8 cellular contexts compared by ENCODE assay signal in genomic region chr2:190319557-190320498, GRCh38. TPM values are rescaled to one million over a fixed set of nuclear protein-coding genes. Genes with fewer than 3 reads are reported as not detected.
DNase-seq lines count a peak whose midpoint lies in the region; ATAC-seq and TF ChIP-seq lines count a peak whose summit lies in the region.

Gene HIBCH, minus strand, starts transcription at chr2:190319826. Its CDS starts 76 bp downstream, at chr2:190319750.

- WGBS in liver, result under 1% methylated on average over 49 of the region's 49 CpGs

- ATAC-seq in GM19328 (IDR thresholded peaks at IDR 0.05; ENCODE audit: unreplicated experiment), result peak; percentile 89
- peak; percentile 95 for ATAC-seq in HG03521 (IDR thresholded peaks at IDR 0.05; ENCODE audit: unreplicated experiment)

- TF ChIP-seq RAD21 in liver (IDR thresholded peaks at IDR 0.05), result peak; percentile 76 to 82

- peak within 1 kb of the TSS; percentile 78 to 91 for H3K9ac ChIP-seq in liver (ENCODE audit: low read depth in 1 of 2, low read length in 2 of 2)

- no peaks in the 10 kb centered on the region for H3K27me3 ChIP-seq in liver (ENCODE audit: control insufficient read depth in 4 of 4, insufficient read depth in 4 of 4, low read length in 3 of 4)

- peaks cover 0 to 39% (median 23%) of the 10 kb centered on the region in 4 donors for H3K4me1 ChIP-seq in liver (ENCODE audit: control insufficient read depth in 4 of 4, insufficient read depth in 4 of 4, low read length in 3 of 4)

- peak; percentile 100 for DNase-seq in NCI-H748 (lab: John Stamatoyannopoulos, UW; ENCODE audit: unreplicated experiment)
- peak; percentile 95 to 97 for DNase-seq in activated CD4-positive, alpha-beta T cell treated with anti-CD3 and anti-CD28 coated beads, Interleukin-2, amount 50 U/mL, for 48 hours
- peak; percentile 83 to 96 for DNase-seq in dermis microvascular lymphatic vessel endothelial cell (ENCODE audit: low read depth in 2 of 2)
- peak; percentile 84 to 88 for DNase-seq in stimulated activated CD4-positive, alpha-beta T cell treated with anti-CD3 and anti-CD28 coated beads, Interleukin-4, amount 100 ng/mL, for 4 hours

- H3K36me3 ChIP-seq in liver (ENCODE audit: control insufficient read depth in 4 of 4, insufficient read depth in 3 of 4, low read depth in 1 of 4, low read length in 3 of 4), result no peaks in the 10 kb centered on the region

- peak; percentile 91 for TF ChIP-seq CTCF in C4-2B (conservative IDR thresholded peaks at IDR 0.05)
- peak; percentile 67 for TF ChIP-seq CTCF in liver (IDR thresholded peaks at IDR 0.05; ENCODE audit: low read depth, low read length, missing input control)

- H3K27ac ChIP-seq in C4-2B (peak within 1 kb of the TSS; percentile 73), liver (ENCODE audit: low read depth in 1 of 2, low read length in 2 of 2) (peak within 1 kb of the TSS; percentile 82 to 84)

- H3K9me3 ChIP-seq in liver (ENCODE audit: control insufficient read depth in 4 of 4, low read length in 3 of 4), result no peaks in the 10 kb centered on the region

- peak within 1 kb of the TSS; percentile 46 to 98 (median 75) for H3K4me3 ChIP-seq in liver (ENCODE audit: low read depth in 1 of 3, low read length in 3 of 3)

TF ChIP-seq in liver, 16 proteins besides CTCF, POLR2A, EP300 and RAD21:
- TF ChIP-seq FOXA1 (IDR thresholded peaks at IDR 0.05), result peak; percentile 78
- TF ChIP-seq YY1 (IDR thresholded peaks at IDR 0.05), result peak; percentile 94
- peak; percentile 69 to 94 for TF ChIP-seq GABPA (IDR thresholded peaks at IDR 0.05 in 1 of 2, conservative IDR thresholded peaks at IDR 0.05 in 1 of 2)
- peak; percentile 91 for TF ChIP-seq SP1 (IDR thresholded peaks at IDR 0.05)
- TF ChIP-seq RXRA (IDR thresholded peaks at IDR 0.05), result peak; percentile 83 to 91
- peak; percentile 77 for TF ChIP-seq HNF4G (IDR thresholded peaks at IDR 0.05)
- TF ChIP-seq, protein P1, sequence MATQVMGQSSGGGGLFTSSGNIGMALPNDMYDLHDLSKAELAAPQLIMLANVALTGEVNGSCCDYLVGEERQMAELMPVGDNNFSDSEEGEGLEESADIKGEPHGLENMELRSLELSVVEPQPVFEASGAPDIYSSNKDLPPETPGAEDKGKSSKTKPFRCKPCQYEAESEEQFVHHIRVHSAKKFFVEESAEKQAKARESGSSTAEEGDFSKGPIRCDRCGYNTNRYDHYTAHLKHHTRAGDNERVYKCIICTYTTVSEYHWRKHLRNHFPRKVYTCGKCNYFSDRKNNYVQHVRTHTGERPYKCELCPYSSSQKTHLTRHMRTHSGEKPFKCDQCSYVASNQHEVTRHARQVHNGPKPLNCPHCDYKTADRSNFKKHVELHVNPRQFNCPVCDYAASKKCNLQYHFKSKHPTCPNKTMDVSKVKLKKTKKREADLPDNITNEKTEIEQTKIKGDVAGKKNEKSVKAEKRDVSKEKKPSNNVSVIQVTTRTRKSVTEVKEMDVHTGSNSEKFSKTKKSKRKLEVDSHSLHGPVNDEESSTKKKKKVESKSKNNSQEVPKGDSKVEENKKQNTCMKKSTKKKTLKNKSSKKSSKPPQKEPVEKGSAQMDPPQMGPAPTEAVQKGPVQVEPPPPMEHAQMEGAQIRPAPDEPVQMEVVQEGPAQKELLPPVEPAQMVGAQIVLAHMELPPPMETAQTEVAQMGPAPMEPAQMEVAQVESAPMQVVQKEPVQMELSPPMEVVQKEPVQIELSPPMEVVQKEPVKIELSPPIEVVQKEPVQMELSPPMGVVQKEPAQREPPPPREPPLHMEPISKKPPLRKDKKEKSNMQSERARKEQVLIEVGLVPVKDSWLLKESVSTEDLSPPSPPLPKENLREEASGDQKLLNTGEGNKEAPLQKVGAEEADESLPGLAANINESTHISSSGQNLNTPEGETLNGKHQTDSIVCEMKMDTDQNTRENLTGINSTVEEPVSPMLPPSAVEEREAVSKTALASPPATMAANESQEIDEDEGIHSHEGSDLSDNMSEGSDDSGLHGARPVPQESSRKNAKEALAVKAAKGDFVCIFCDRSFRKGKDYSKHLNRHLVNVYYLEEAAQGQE (IDR thresholded peaks at IDR 0.05), result peak; percentile 92
- peak; percentile 97 to 98 for TF ChIP-seq EGR1 (IDR thresholded peaks at IDR 0.05; ENCODE audit: low read depth in 2 of 2)
- peak; percentile 77 to 83 for TF ChIP-seq HNF4A (conservative IDR thresholded peaks at IDR 0.05)
- TF ChIP-seq ATF3 (IDR thresholded peaks at IDR 0.05), result peak; percentile 76
- TF ChIP-seq, protein P2, sequence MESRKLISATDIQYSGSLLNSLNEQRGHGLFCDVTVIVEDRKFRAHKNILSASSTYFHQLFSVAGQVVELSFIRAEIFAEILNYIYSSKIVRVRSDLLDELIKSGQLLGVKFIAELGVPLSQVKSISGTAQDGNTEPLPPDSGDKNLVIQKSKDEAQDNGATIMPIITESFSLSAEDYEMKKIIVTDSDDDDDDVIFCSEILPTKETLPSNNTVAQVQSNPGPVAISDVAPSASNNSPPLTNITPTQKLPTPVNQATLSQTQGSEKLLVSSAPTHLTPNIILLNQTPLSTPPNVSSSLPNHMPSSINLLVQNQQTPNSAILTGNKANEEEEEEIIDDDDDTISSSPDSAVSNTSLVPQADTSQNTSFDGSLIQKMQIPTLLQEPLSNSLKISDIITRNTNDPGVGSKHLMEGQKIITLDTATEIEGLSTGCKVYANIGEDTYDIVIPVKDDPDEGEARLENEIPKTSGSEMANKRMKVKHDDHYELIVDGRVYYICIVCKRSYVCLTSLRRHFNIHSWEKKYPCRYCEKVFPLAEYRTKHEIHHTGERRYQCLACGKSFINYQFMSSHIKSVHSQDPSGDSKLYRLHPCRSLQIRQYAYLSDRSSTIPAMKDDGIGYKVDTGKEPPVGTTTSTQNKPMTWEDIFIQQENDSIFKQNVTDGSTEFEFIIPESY (IDR thresholded peaks at IDR 0.05), result peak; percentile 96
- TF ChIP-seq FOXA2 (IDR thresholded peaks at IDR 0.05), result no peak
- peak; percentile 99 for TF ChIP-seq MAX (IDR thresholded peaks at IDR 0.05)
- TF ChIP-seq TAF1 (conservative IDR thresholded peaks at IDR 0.05), result peak; percentile 87
- TF ChIP-seq JUND (IDR thresholded peaks at IDR 0.05), result peak; percentile 91 to 93
- peak; percentile 80 for TF ChIP-seq NR2F2 (IDR thresholded peaks at IDR 0.05)

RNA-seq across cellular contexts. Expression of gene HIBCH, which starts in this region (rescaled TPM):
- total RNA-seq in dermis microvascular lymphatic vessel endothelial cell, result 11.0 and 12.8 TPM in 2 replicates
- 10 to 100 TPM; 20.2 to 36.3 TPM for total RNA-seq in liver
- 10 to 100 TPM; 29.3 to 65.2 TPM for polyA plus RNA-seq in liver

Comparison
In these comparisons a context has a peak if more than half of its experiments do, and no peak if none do; other contexts are left out.
1. Peak in every context shown above with its lines: DNase-seq, ATAC-seq, H3K4me3 ChIP-seq and H3K27ac ChIP-seq.